1 cellular context compared by ENCODE assay signal in the genomic region with DNA sequence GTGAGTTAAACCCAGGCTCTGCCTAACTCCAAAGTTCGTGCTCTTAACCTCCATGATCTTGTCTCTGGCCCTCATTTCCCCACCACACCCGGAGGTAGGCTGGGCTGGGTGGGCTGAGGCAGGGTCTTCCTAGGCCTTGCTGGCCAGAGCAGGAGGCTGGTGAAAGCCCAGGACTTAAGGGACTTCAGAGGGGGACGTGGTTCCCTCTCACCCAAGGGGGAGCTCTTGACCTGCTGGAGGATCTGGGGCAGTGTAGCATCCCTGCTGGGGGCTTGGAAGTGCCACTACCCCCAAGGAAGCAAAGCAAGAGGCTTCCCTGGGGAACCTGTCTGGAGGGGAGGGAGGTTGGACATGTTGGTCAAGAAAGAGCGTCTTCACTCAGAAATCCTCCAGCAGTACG.
TF ChIP-seq lines count a peak whose summit lies in the region.

No MANE protein-coding gene starts in this region.

TF ChIP-seq in WTC11, 78 proteins besides CTCF, POLR2A, EP300 and RAD21 (continued from another document):
- TF ChIP-seq, protein P1, sequence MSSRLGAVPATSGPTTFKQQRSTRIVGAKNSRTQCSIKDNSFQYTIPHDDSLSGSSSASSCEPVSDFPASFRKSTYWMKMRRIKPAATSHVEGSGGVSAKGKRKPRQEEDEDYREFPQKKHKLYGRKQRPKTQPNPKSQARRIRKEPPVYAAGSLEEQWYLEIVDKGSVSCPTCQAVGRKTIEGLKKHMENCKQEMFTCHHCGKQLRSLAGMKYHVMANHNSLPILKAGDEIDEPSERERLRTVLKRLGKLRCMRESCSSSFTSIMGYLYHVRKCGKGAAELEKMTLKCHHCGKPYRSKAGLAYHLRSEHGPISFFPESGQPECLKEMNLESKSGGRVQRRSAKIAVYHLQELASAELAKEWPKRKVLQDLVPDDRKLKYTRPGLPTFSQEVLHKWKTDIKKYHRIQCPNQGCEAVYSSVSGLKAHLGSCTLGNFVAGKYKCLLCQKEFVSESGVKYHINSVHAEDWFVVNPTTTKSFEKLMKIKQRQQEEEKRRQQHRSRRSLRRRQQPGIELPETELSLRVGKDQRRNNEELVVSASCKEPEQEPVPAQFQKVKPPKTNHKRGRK (CRISPR knock-in tag; IDR thresholded peaks at IDR 0.05; ENCODE audit: borderline replicate concordance) = no peak
- no peak for TF ChIP-seq GABPB1 (CRISPR knock-in tag; IDR thresholded peaks at IDR 0.05)
- TF ChIP-seq, protein P2, sequence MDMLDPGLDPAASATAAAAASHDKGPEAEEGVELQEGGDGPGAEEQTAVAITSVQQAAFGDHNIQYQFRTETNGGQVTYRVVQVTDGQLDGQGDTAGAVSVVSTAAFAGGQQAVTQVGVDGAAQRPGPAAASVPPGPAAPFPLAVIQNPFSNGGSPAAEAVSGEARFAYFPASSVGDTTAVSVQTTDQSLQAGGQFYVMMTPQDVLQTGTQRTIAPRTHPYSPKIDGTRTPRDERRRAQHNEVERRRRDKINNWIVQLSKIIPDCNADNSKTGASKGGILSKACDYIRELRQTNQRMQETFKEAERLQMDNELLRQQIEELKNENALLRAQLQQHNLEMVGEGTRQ (CRISPR knock-in tag; IDR thresholded peaks at IDR 0.05) = no peak
- TF ChIP-seq, protein P3, sequence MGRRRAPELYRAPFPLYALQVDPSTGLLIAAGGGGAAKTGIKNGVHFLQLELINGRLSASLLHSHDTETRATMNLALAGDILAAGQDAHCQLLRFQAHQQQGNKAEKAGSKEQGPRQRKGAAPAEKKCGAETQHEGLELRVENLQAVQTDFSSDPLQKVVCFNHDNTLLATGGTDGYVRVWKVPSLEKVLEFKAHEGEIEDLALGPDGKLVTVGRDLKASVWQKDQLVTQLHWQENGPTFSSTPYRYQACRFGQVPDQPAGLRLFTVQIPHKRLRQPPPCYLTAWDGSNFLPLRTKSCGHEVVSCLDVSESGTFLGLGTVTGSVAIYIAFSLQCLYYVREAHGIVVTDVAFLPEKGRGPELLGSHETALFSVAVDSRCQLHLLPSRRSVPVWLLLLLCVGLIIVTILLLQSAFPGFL (CRISPR knock-in tag; IDR thresholded peaks at IDR 0.05; ENCODE audit: borderline replicate concordance) = no peak
- TF ChIP-seq RELA (CRISPR knock-in tag; IDR thresholded peaks at IDR 0.05; ENCODE audit: borderline replicate concordance) = no peak
- TF ChIP-seq TEAD1 (CRISPR knock-in tag; IDR thresholded peaks at IDR 0.05) = no peak
